In genomic region chr13:21511841-21512240, GRCh38 we compare ENCODE assay signal across 24 cellular contexts. TPM values are rescaled to one million over a fixed set of nuclear protein-coding genes. Genes with fewer than 3 reads are reported as not detected.
DNase-seq lines count a peak whose midpoint lies in the region; ATAC-seq, FAIRE-seq and TF ChIP-seq lines count a peak whose summit lies in the region.
"Had no signal": no experiment of that assay in that cellular context is flagged by ENCODE, and none has a peak within 500 bp of the region (broad histone marks: within the 10 kb centered on the region; RNA-seq: fewer than 3 reads in every experiment).

No MANE protein-coding gene starts in this region.

- DNase-seq in NCI-H2171 treated with DMSO at 0.1 percent for 48 hours (lab: John Stamatoyannopoulos, UW) (peak; percentile 72), NCI-H2171 (lab: John Stamatoyannopoulos, UW) (no peak), RWPE2 (ENCODE audit: low spot score) (no peak), endothelial cell of umbilical vein (ENCODE audit: low read depth, low spot score) (peak; percentile 22), prostate gland (ENCODE audit: low spot score) (peak; percentile 24), GM19239 (ENCODE audit: insufficient read length, low spot score) (no peak), NCI-H345 treated with DMSO at 0.1 percent for 48 hours (lab: John Stamatoyannopoulos, UW; ENCODE audit: unreplicated experiment) (no peak)
- DNase-seq: activated CD8-positive, alpha-beta memory T cell treated with anti-CD3 and anti-CD28 coated beads for 24 hours; activated T-cell treated with anti-CD3 and anti-CD28 coated beads, Interleukin-2, amount 50 U/mL, for 24 hours; adrenal gland; Caco-2; caudate nucleus; foreskin melanocyte; immature natural killer cell; left lung; naive thymus-derived CD8-positive, alpha-beta T cell; NCI-H2107; NCI-H526; stimulated activated CD4-positive, alpha-beta T cell treated with anti-CD3 and anti-CD28 coated beads, Interleukin-1b, Interleukin-23, amount 100 ng/mL, for 48 hours; substantia nigra had no signal

- no peak overlapping the region for H3K9ac ChIP-seq in endothelial cell of umbilical vein (replicated peaks; ENCODE audit: extremely low read depth, insufficient read depth, low read length)
- H3K9ac ChIP-seq: BLaER1 treated with 17β-estradiol and CSF1 and Interleukin-3, amounts not matched to agents 10 nM and 100 nM had no signal

- H3K36me3 ChIP-seq in RWPE2 (ENCODE audit: low read depth) (peaks cover 25% of the 10 kb centered on the region), endothelial cell of umbilical vein (ENCODE audit: control insufficient read depth in 2 of 2, extremely low read depth in 1 of 2, insufficient read depth in 2 of 2, low read length in 2 of 2) (peaks cover 0 to 2% of the 10 kb centered on the region in 2 experiments), prostate gland (no peaks in the 10 kb centered on the region)

- BruUV-seq in endothelial cell of umbilical vein (replicated peaks; lab: Mats Ljungman, UMichigan): no TSS peak

- POLR2A ChIA-PET in endothelial cell of umbilical vein (lab: Charles Lee): no interaction called here

- H3K27ac ChIP-seq in RWPE2 (ENCODE audit: poor library complexity, severe bottlenecking) (peak overlapping the region; percentile 27), endothelial cell of umbilical vein (ENCODE audit: insufficient read depth, low read depth, low read length) (no peak overlapping the region), prostate gland (no peak overlapping the region)
- H3K27ac ChIP-seq: adrenal gland; BLaER1 treated with 17β-estradiol and CSF1 and Interleukin-3, amounts not matched to agents 10 nM and 100 nM; left lung; SK-N-MC; skin epidermis had no signal

- no peak overlapping the region for H3K4me3 ChIP-seq in RWPE2 (ENCODE audit: severe bottlenecking)
- no peak overlapping the region for H3K4me3 ChIP-seq in endothelial cell of umbilical vein (replicated peaks in 1 of 3; ENCODE audit: insufficient read depth in 1 of 3, low read depth in 1 of 3, low read length in 3 of 3)
- no peak overlapping the region for H3K4me3 ChIP-seq in prostate gland
- H3K4me3 ChIP-seq: adrenal gland; BLaER1 treated with 17β-estradiol and CSF1 and Interleukin-3, amounts not matched to agents 10 nM and 100 nM; left lung; SK-N-MC; skin epidermis had no signal

- no peak overlapping the region for H3K4me2 ChIP-seq in endothelial cell of umbilical vein (ENCODE audit: insufficient read depth, low read length)

- H3K27me3 ChIP-seq in RWPE2 (ENCODE audit: insufficient read depth, poor library complexity, severe bottlenecking) (no peaks in the 10 kb centered on the region), endothelial cell of umbilical vein (ENCODE audit: control insufficient read depth in 2 of 2, insufficient read depth in 2 of 2, low read length in 2 of 2) (no peaks in the 10 kb centered on the region), prostate gland (replicated peaks; ENCODE audit: insufficient read depth) (no peaks in the 10 kb centered on the region)
- H3K27me3 ChIP-seq: adrenal gland; BLaER1 treated with 17β-estradiol and CSF1 and Interleukin-3, amounts not matched to agents 10 nM and 100 nM; left lung had no signal

- no peak for FAIRE-seq in endothelial cell of umbilical vein (lab: Jason Lieb, UNC)
- no peak for FAIRE-seq in GM19239 (lab: Jason Lieb, UNC)

- CTCF ChIA-PET in endothelial cell of umbilical vein (lab: Charles Lee): no interaction called here

- intact Hi-C loops in endothelial cell of umbilical vein (cut with micrococcal nuclease): no loop called here
- intact Hi-C loops in prostate gland (cut with DNase I): no loop called here

- WGBS in prostate gland: 39% methylated on average over 4 of the region's 4 CpGs

- peak; percentile 78 for ATAC-seq in RWPE2 (ENCODE audit: low read depth)
- ATAC-seq in GM18870 (IDR thresholded peaks at IDR 0.05; ENCODE audit: unreplicated experiment): no peak
- ATAC-seq: left lung; naive thymus-derived CD8-positive, alpha-beta T cell had no signal

- dilution Hi-C loops in endothelial cell of umbilical vein (cut with MboI; ENCODE audit: extremely low pct_ligation_motif_present, low sequenced_read_pairs): no loop called here

- TF ChIP-seq POLR2A in endothelial cell of umbilical vein (IDR thresholded peaks at IDR 0.05; ENCODE audit: low read depth, low read length) (no peak), prostate gland (IDR thresholded peaks at IDR 0.05) (no peak)

- H3K4me1 ChIP-seq in RWPE2 (ENCODE audit: insufficient read depth, poor library complexity, severe bottlenecking): peaks cover 2% of the 10 kb centered on the region
- no peaks in the 10 kb centered on the region for H3K4me1 ChIP-seq in endothelial cell of umbilical vein (ENCODE audit: control insufficient read depth, extremely low read depth, insufficient read depth, low read length)
- H3K4me1 ChIP-seq in prostate gland (replicated peaks): no peaks in the 10 kb centered on the region
- H3K4me1 ChIP-seq: adrenal gland, Caco-2, left lung had no signal

- no peaks in the 10 kb centered on the region for H3K9me3 ChIP-seq in RWPE2 (ENCODE audit: severe bottlenecking)
- H3K9me3 ChIP-seq in endothelial cell of umbilical vein (replicated peaks; ENCODE audit: control insufficient read depth, insufficient read depth, low read length): no peaks in the 10 kb centered on the region
- H3K9me3 ChIP-seq in prostate gland: no peaks in the 10 kb centered on the region
- H3K9me3 ChIP-seq: adrenal gland; BLaER1 treated with 17β-estradiol and CSF1 and Interleukin-3, amounts not matched to agents 10 nM and 100 nM; Caco-2; left lung had no signal

- no peaks in the 10 kb centered on the region for H4K20me1 ChIP-seq in endothelial cell of umbilical vein (replicated peaks; ENCODE audit: control insufficient read depth, extremely low read depth, insufficient read depth, low read length)
- H4K20me1 ChIP-seq: BLaER1 treated with 17β-estradiol and CSF1 and Interleukin-3, amounts not matched to agents 10 nM and 100 nM had no signal

- TF ChIP-seq CTCF in RWPE2 (IDR thresholded peaks at IDR 0.05; ENCODE audit: poor library complexity, severe bottlenecking) (no peak), endothelial cell of umbilical vein (IDR thresholded peaks at IDR 0.05; ENCODE audit: extremely low read depth in 1 of 2, insufficient read depth in 1 of 2, low read depth in 1 of 2, low read length in 2 of 2) (no peak), prostate gland (IDR thresholded peaks at IDR 0.05) (no peak)

- peaks cover under 1% of the 10 kb centered on the region for H3K9me1 ChIP-seq in endothelial cell of umbilical vein (replicated peaks; ENCODE audit: control insufficient read depth, extremely low read depth, insufficient read depth, low read length)

- no peak overlapping the region for H2AFZ ChIP-seq in endothelial cell of umbilical vein (ENCODE audit: low read depth, low read length)

- H3K79me2 ChIP-seq in endothelial cell of umbilical vein (ENCODE audit: control insufficient read depth, insufficient read depth, low read length): no peaks in the 10 kb centered on the region

TF ChIP-seq in endothelial cell of umbilical vein, 7 proteins besides CTCF, POLR2A, EP300 and RAD21:
- no peak for TF ChIP-seq JUN (IDR thresholded peaks at IDR 0.05; ENCODE audit: borderline replicate concordance, insufficient read depth, insufficient read length, low read depth)
- TF ChIP-seq MAX (IDR thresholded peaks at IDR 0.05; ENCODE audit: insufficient read depth, insufficient read length): no peak
- no peak for TF ChIP-seq POLR2AphosphoS5 (IDR thresholded peaks at IDR 0.05; ENCODE audit: insufficient read depth, low read depth, low read length)
- no peak for TF ChIP-seq FOS (IDR thresholded peaks at IDR 0.05; ENCODE audit: borderline replicate concordance, insufficient read depth, low read length)
- no peak for TF ChIP-seq MYC (IDR thresholded peaks at IDR 0.05; ENCODE audit: low read depth, low read length)
- TF ChIP-seq GATA2 (IDR thresholded peaks at IDR 0.05; ENCODE audit: insufficient read depth, insufficient read length, low read depth, low read length): no peak
- no peak for TF ChIP-seq EZH2 (IDR thresholded peaks at IDR 0.05; ENCODE audit: borderline replicate concordance, low read depth, low read length, severe bottlenecking)

RNA-seq across cellular contexts. Expression of gene ZDHHC20, which starts 52.7 kb away (rescaled TPM):
- total RNA-seq in endothelial cell of umbilical vein: 57.5 and 59.4 TPM in 2 replicates
- polyA plus RNA-seq in endothelial cell of umbilical vein: 18.0 and 22.1 TPM in 2 replicates
- polyA plus RNA-seq in endothelial cell of umbilical vein (2011; cell fraction: cytosol; rRNA removed): 14.5 and 15.0 TPM in 2 replicates
- polyA plus RNA-seq in endothelial cell of umbilical vein (2011; cell fraction: nucleus; rRNA removed): 11.7 and 14.3 TPM in 2 replicates
- polyA plus RNA-seq in endothelial cell of umbilical vein (2012): 34.2 and 56.6 TPM in 2 replicates
- polyA minus RNA-seq in endothelial cell of umbilical vein: 42.3 and 45.8 TPM in 2 replicates
- polyA minus RNA-seq in endothelial cell of umbilical vein (2011; cell fraction: cytosol; rRNA and poly(A)+ RNA removed): 23.2 TPM
- polyA minus RNA-seq in endothelial cell of umbilical vein (2011; cell fraction: nucleus; rRNA and poly(A)+ RNA removed): 16.2 and 21.0 TPM in 2 replicates
- 10 to 100 TPM; 50.4 to 77.1 TPM for total RNA-seq in prostate gland

Comparison
In these comparisons a context has a peak if more than half of its experiments do, and no peak if none do; other contexts are left out.
1. DNase-seq: peak in NCI-H2171 treated with DMSO at 0.1 percent for 48 hours (single experiment), endothelial cell of umbilical vein (single experiment) and prostate gland (single experiment); none in NCI-H2171 (single experiment), RWPE2 (single experiment), GM19239 (single experiment) and NCI-H345 treated with DMSO at 0.1 percent for 48 hours (single experiment).